16 cellular contexts compared by ENCODE assay signal in genomic region chr6:51790946-51791345, GRCh38.
DNase-seq lines count a peak whose midpoint lies in the region; ATAC-seq and TF ChIP-seq lines count a peak whose summit lies in the region.
"Had no signal": no experiment of that assay in that cellular context is flagged by ENCODE, and none has a peak within 500 bp of the region (broad histone marks: within the 10 kb centered on the region; RNA-seq: fewer than 3 reads in every experiment).

No MANE protein-coding gene starts in this region.

- CTCF ChIA-PET in OCI-LY7 (lab: Charles Lee; ENCODE audit: unreplicated experiment), result no interaction called here

- TF ChIP-seq CTCF in OCI-LY7 (conservative IDR thresholded peaks at IDR 0.05; ENCODE audit: low read length), result no peak

- no peaks in the 10 kb centered on the region for H4K20me1 ChIP-seq in OCI-LY7 (ENCODE audit: insufficient read depth, low read length)
- H4K20me1 ChIP-seq: BLaER1 had no signal

- H3K9me3 ChIP-seq in OCI-LY7 (ENCODE audit: low read length), result no peaks in the 10 kb centered on the region
- H3K9me3 ChIP-seq: BE2C had no signal

- no peak overlapping the region for H3K27ac ChIP-seq in OCI-LY7 (ENCODE audit: low read depth, low read length, poor library complexity, severe bottlenecking)
- H3K27ac ChIP-seq: BLaER1 had no signal

- no peaks in the 10 kb centered on the region for H3K79me2 ChIP-seq in OCI-LY7 (ENCODE audit: insufficient read depth, low read depth, low read length)

- intact Hi-C loops in OCI-LY7 (cut with micrococcal nuclease; ENCODE audit: unreplicated experiment), result no loop called here

- H3K4me1 ChIP-seq in OCI-LY7 (ENCODE audit: insufficient read depth, low read length, poor library complexity, severe bottlenecking), result no peaks in the 10 kb centered on the region
- H3K4me1 ChIP-seq: BE2C had no signal

- DNase-seq in SW480 (ENCODE audit: low spot score) (peak; percentile 2), islet precursor cell (peak; percentile 57), OCI-LY7 (ENCODE audit: low spot score) (no peak)
- DNase-seq: 8988T; ACHN; BE2C; C1 segment of cervical spinal cord; CD4-positive, alpha-beta memory T cell; CD4-positive, CD25-positive, alpha-beta regulatory T cell; CD8-positive, alpha-beta memory T cell; COR-L47; DMS79 treated with DMSO at 0.1 percent for 48 hours; GF-D8 had no signal

- no peak overlapping the region for H3K4me2 ChIP-seq in OCI-LY7 (ENCODE audit: low read length)
- H3K4me2 ChIP-seq: BLaER1 had no signal

- ATAC-seq in HG03175 (IDR thresholded peaks at IDR 0.05; ENCODE audit: unreplicated experiment), result no peak
- ATAC-seq in HG03045 (IDR thresholded peaks at IDR 0.05; ENCODE audit: unreplicated experiment), result no peak

- no TSS peak for BruUV-seq in OCI-LY7 (replicated peaks; lab: Mats Ljungman, UMichigan)

- H3K9me2 ChIP-seq in OCI-LY7 (ENCODE audit: insufficient read depth, low read length), result no peaks in the 10 kb centered on the region

- no peak overlapping the region for H3K4me3 ChIP-seq in OCI-LY7 (ENCODE audit: low read depth, low read length, poor library complexity, severe bottlenecking)
- H3K4me3 ChIP-seq: BLaER1 had no signal

- POLR2A ChIA-PET in OCI-LY7 (lab: Charles Lee), result interaction anchor here (0.5 to 0.8 kb wide), 2 partner anchors 28 to 222 kb away, joined by 3 read pairs; no protein-coding TSS in a partner anchor

- H2AFZ ChIP-seq in OCI-LY7 (ENCODE audit: low read length), result no peak overlapping the region

- no peaks in the 10 kb centered on the region for H3K36me3 ChIP-seq in OCI-LY7 (ENCODE audit: insufficient read depth, low read length)
- H3K36me3 ChIP-seq: BE2C, BLaER1 had no signal
